ENCODE assay signal across 8 cellular contexts in genomic region chr17:82241926-82242697, GRCh38. TPM values are rescaled to one million over a fixed set of nuclear protein-coding genes. Genes with fewer than 3 reads are reported as not detected.
A peak's percentile ranks its signal among the peaks of the same experiment; 100 is the strongest.
DNase-seq lines count a peak whose midpoint lies in the region; ATAC-seq and TF ChIP-seq lines count a peak whose summit lies in the region.

No MANE protein-coding gene starts in this region.

- H3K27ac ChIP-seq in breast epithelium (peak overlapping the region; percentile 79 to 85), uterus (peak overlapping the region; percentile 86)

- DNase-seq in activated T-cell treated with anti-CD3 and anti-CD28 coated beads, Interleukin-2, amount 50 U/mL, for 72 hours, result no peak
- no peak for DNase-seq in activated T-cell treated with anti-CD3 and anti-CD28 coated beads for 4 hours
- DNase-seq in breast epithelium (ENCODE audit: low spot score in 2 of 2), result no peak
- peak in 1 of 3 donors; percentile 62 for DNase-seq in mucosa of descending colon
- peak; percentile 80 to 82 for DNase-seq in uterus
- DNase-seq in RKO (ENCODE audit: low spot score), result no peak
- DNase-seq in Ammon's horn (ENCODE audit: low spot score), result no peak
- DNase-seq in foreskin fibroblast, result no peak

- H3K27me3 ChIP-seq in breast epithelium (no peaks in the 10 kb centered on the region), uterus (no peaks in the 10 kb centered on the region)

- peak overlapping the region in 1 of 2 donors; percentile 67 for H3K4me3 Mint-ChIP-seq in activated T-cell treated with anti-CD3 and anti-CD28 coated beads, Interleukin-2, amount 50 U/mL, for 72 hours

- peak overlapping the region in 1 of 3 donors; percentile 33 for H3K4me3 ChIP-seq in breast epithelium
- no peak overlapping the region for H3K4me3 ChIP-seq in mucosa of descending colon
- H3K4me3 ChIP-seq in uterus, result no peak overlapping the region
- H3K4me3 ChIP-seq in foreskin fibroblast (ENCODE audit: low read depth in 1 of 2, low read length in 2 of 2), result no peak overlapping the region

- intact Hi-C loops in breast epithelium (cut with DNase I; ENCODE audit: low total_unique reads), result loop anchor here (10.0 kb wide), 1 partner anchor 83 kb away; no protein-coding TSS in a partner anchor
- intact Hi-C loops in mucosa of descending colon (cut with DNase I, micrococcal nuclease), result no loop called here
- intact Hi-C loops in uterus (cut with DNase I; ENCODE audit: low total_unique reads), result no loop called here

- H3K9me3 ChIP-seq in breast epithelium (no peaks in the 10 kb centered on the region), mucosa of descending colon (no peaks in the 10 kb centered on the region), uterus (no peaks in the 10 kb centered on the region)

- TF ChIP-seq CTCF in breast epithelium (IDR thresholded peaks at IDR 0.05) (no peak), mucosa of descending colon (IDR thresholded peaks at IDR 0.05) (no peak), uterus (IDR thresholded peaks at IDR 0.05) (no peak), foreskin fibroblast (IDR thresholded peaks at IDR 0.05; ENCODE audit: low read depth, low read length) (no peak)

- H3K4me1 ChIP-seq in breast epithelium, result peaks cover 44 to 65% of the 10 kb centered on the region in 2 donors
- H3K4me1 ChIP-seq in mucosa of descending colon (ENCODE audit: low read depth), result peaks cover 52% of the 10 kb centered on the region
- peaks cover 16 to 77% of the 10 kb centered on the region in 2 donors for H3K4me1 ChIP-seq in uterus

- H3K27ac Mint-ChIP-seq in activated T-cell treated with anti-CD3 and anti-CD28 coated beads, Interleukin-2, amount 50 U/mL, for 72 hours, result peak overlapping the region; percentile 73

- H3K4me1 Mint-ChIP-seq in activated T-cell treated with anti-CD3 and anti-CD28 coated beads, Interleukin-2, amount 50 U/mL, for 72 hours (ENCODE audit: low read depth), result peaks cover 49% of the 10 kb centered on the region

- no peaks in the 10 kb centered on the region for H3K9me3 Mint-ChIP-seq in activated T-cell treated with anti-CD3 and anti-CD28 coated beads, Interleukin-2, amount 50 U/mL, for 72 hours

- peak; percentile 4 for ATAC-seq in activated T-cell treated with anti-CD3 and anti-CD28 coated beads, Interleukin-2, amount 50 U/mL, for 72 hours (replicated peaks in 1 of 2)
- ATAC-seq in mucosa of descending colon, result peak; percentile 0

- peaks cover 7 to 13% of the 10 kb centered on the region in 2 donors for H3K36me3 Mint-ChIP-seq in activated T-cell treated with anti-CD3 and anti-CD28 coated beads, Interleukin-2, amount 50 U/mL, for 72 hours (ENCODE audit: insufficient read depth in 2 of 2)

- TF ChIP-seq POLR2A in breast epithelium (IDR thresholded peaks at IDR 0.05) (no peak), uterus (IDR thresholded peaks at IDR 0.05) (no peak)

- H3K36me3 ChIP-seq in breast epithelium (peaks cover 5% of the 10 kb centered on the region), mucosa of descending colon (ENCODE audit: low read depth) (peaks cover 7% of the 10 kb centered on the region), uterus (no peaks in the 10 kb centered on the region)

- H3K27me3 Mint-ChIP-seq in activated T-cell treated with anti-CD3 and anti-CD28 coated beads, Interleukin-2, amount 50 U/mL, for 72 hours (ENCODE audit: low read depth), result no peaks in the 10 kb centered on the region

RNA-seq across cellular contexts. Expression of gene SLC16A3, which starts 13.3 kb away (rescaled TPM):
- total RNA-seq in activated T-cell treated with anti-CD3 and anti-CD28 coated beads, Interleukin-2, amount 50 U/mL, for 72 hours, result 10 to 100 TPM; 42.8 to 74.5 TPM
- total RNA-seq in breast epithelium, result 10 to 100 TPM; 10.2 to 22.6 (median 17.3) TPM
- 100 to 1,000 TPM in 2 of 3 donors, 10 to 100 TPM in 1; 41.0 to 150 (median 104) TPM for total RNA-seq in mucosa of descending colon
- total RNA-seq in uterus, result 10 to 100 TPM in 2 of 4 donors, 1 to 10 TPM in 2; 1.5 to 28.6 (median 12.2) TPM

RNA-seq across cellular contexts. Expression of gene CCDC57, which starts 29.5 kb away (rescaled TPM):
- 10 to 100 TPM; 76.9 to 78.8 TPM for total RNA-seq in activated T-cell treated with anti-CD3 and anti-CD28 coated beads, Interleukin-2, amount 50 U/mL, for 72 hours
- total RNA-seq in breast epithelium, result 10 to 100 TPM; 13.4 to 56.9 (median 52.8) TPM
- 10 to 100 TPM; 41.3 to 46.3 (median 45.4) TPM for total RNA-seq in mucosa of descending colon
- total RNA-seq in uterus, result 10 to 100 TPM in 2 of 4 donors, 1 to 10 TPM in 2; 4.4 to 88.2 (median 17.6) TPM

RNA-seq across cellular contexts. Expression of gene CSNK1D, which starts 31.4 kb away (rescaled TPM):
- 100 to 1,000 TPM; 166 to 170 TPM for total RNA-seq in activated T-cell treated with anti-CD3 and anti-CD28 coated beads, Interleukin-2, amount 50 U/mL, for 72 hours
- 10 to 100 TPM; 50.7 to 85.9 (median 75.2) TPM for total RNA-seq in breast epithelium
- 100 to 1,000 TPM; 177 to 221 (median 189) TPM for total RNA-seq in mucosa of descending colon
- 100 to 1,000 TPM in 1 of 4 donors, 10 to 100 TPM in 3; 16.5 to 173 (median 44.6) TPM for total RNA-seq in uterus

Comparison
In these comparisons a context has a peak if more than half of its experiments do, and no peak if none do; other contexts are left out.
1. DNase-seq: peak in uterus (2 of 2); none in activated T-cell treated with anti-CD3 and anti-CD28 coated beads, Interleukin-2, amount 50 U/mL, for 72 hours (0 of 2), activated T-cell treated with anti-CD3 and anti-CD28 coated beads for 4 hours (single experiment), breast epithelium (0 of 2), RKO (single experiment), Ammon's horn (single experiment) and foreskin fibroblast (0 of 2).